8 cellular contexts compared by ENCODE assay signal in genomic region chr4:74793757-74794340, GRCh38. TPM values are rescaled to one million over a fixed set of nuclear protein-coding genes. Genes with fewer than 3 reads are reported as not detected.
A peak's percentile ranks its signal among the peaks of the same experiment; 100 is the strongest.
DNase-seq lines count a peak whose midpoint lies in the region; ATAC-seq, FAIRE-seq and TF ChIP-seq lines count a peak whose summit lies in the region.

No MANE protein-coding gene starts in this region.

- ATAC-seq in HG03354 (IDR thresholded peaks at IDR 0.05; ENCODE audit: poor library complexity, severe bottlenecking, unreplicated experiment) = peak; percentile 73
- ATAC-seq in esophagus mucosa = peak; percentile 76
- no peak for ATAC-seq in GM21528 (IDR thresholded peaks at IDR 0.05; ENCODE audit: low FRiP score, unreplicated experiment)
- no peak for ATAC-seq in GM21723 (IDR thresholded peaks at IDR 0.05; ENCODE audit: unreplicated experiment)

- H3K27me3 ChIP-seq in mucosa of rectum (ENCODE audit: control insufficient read depth in 2 of 2, insufficient read depth in 2 of 2, low read length in 2 of 2) = no peaks in the 10 kb centered on the region

- H3K4me3 ChIP-seq in mucosa of rectum (ENCODE audit: low read length in 2 of 2) = peak overlapping the region; percentile 68 to 77

- no peaks in the 10 kb centered on the region for H3K9me3 ChIP-seq in mucosa of rectum (ENCODE audit: control insufficient read depth in 2 of 2, low read length in 2 of 2)

- H3K27ac ChIP-seq in RWPE1 (peak overlapping the region; percentile 39; the same call in 1 of the 2 replicates), mucosa of rectum (ENCODE audit: low read depth in 2 of 2, low read length in 2 of 2) (peak overlapping the region; percentile 80 to 81)

- DNase-seq in D721Med (ENCODE audit: insufficient read length, low spot score) (no peak), RWPE1 (ENCODE audit: low spot score) (peak; percentile 24), AML-193 (lab: John Stamatoyannopoulos, UW) (no peak)

- POLR2A ChIA-PET in RWPE1 (lab: Yijun Ruan, JAX; ENCODE audit: low non-redundant PET) = no interaction called here

- H3K9ac ChIP-seq in mucosa of rectum (ENCODE audit: low read depth in 1 of 2, low read length in 2 of 2) = peak overlapping the region; percentile 72 to 77

- peak; percentile 38 for TF ChIP-seq CTCF in D721Med (IDR thresholded peaks at IDR 0.05; ENCODE audit: insufficient read depth, missing control alignments)
- TF ChIP-seq CTCF in RWPE1 (conservative IDR thresholded peaks at IDR 0.05; ENCODE audit: low read depth) = peak; percentile 33

- CTCF ChIA-PET in RWPE1 (lab: Yijun Ruan, JAX) = interaction anchor here (0.5 to 0.7 kb wide), 7 partner anchors 18 to 664 kb away, joined by 3 to 5 read pairs (median 3); no protein-coding TSS in a partner anchor

- peaks cover 9 to 10% of the 10 kb centered on the region in 2 donors for H3K4me1 ChIP-seq in mucosa of rectum (ENCODE audit: control insufficient read depth in 2 of 2, insufficient read depth in 2 of 2, low read length in 2 of 2)

- H3K36me3 ChIP-seq in mucosa of rectum (ENCODE audit: control insufficient read depth in 2 of 2, insufficient read depth in 2 of 2, low read length in 2 of 2) = no peaks in the 10 kb centered on the region

- FAIRE-seq in D721Med (lab: Jason Lieb, UNC) = no peak

RNA-seq across cellular contexts. Expression of gene BTC, which starts 0.5 kb away (rescaled TPM):
- 1.4 TPM for total RNA-seq in esophagus mucosa

Comparison
In these comparisons a context has a peak if more than half of its experiments do, and no peak if none do; other contexts are left out.
1. ATAC-seq: peak in HG03354 (single experiment) and esophagus mucosa (single experiment); none in GM21528 (single experiment) and GM21723 (single experiment).